In genomic region chr2:46002507-46002883, GRCh38 we compare ENCODE assay signal across 1 cellular context.
TF ChIP-seq lines count a peak whose summit lies in the region.

No MANE protein-coding gene starts in this region.

TF ChIP-seq in HepG2, 621 proteins besides CTCF, POLR2A, EP300 and RAD21 (continued from another document and continues in another):
- TF ChIP-seq ZBTB44 (CRISPR knock-in tag; IDR thresholded peaks at IDR 0.05) (no peak), NONO (IDR thresholded peaks at IDR 0.05) (no peak), NONO (CRISPR knock-in tag; conservative IDR thresholded peaks at IDR 0.05) (no peak), ARID3A (IDR thresholded peaks at IDR 0.05; ENCODE audit: low read depth, low read length) (no peak), FOSL2 (CRISPR knock-in tag; IDR thresholded peaks at IDR 0.05) (peak; percentile 55; the same call in 1 of the 2 replicates), NCOA1 (CRISPR knock-in tag; IDR thresholded peaks at IDR 0.05) (no peak), ZNF143 (CRISPR knock-in tag; IDR thresholded peaks at IDR 0.05) (no peak), ERF (CRISPR knock-in tag; IDR thresholded peaks at IDR 0.05) (0 out of 2 replicates have a peak, but pooled peaks have one; percentile 39), XRCC5 (optimal IDR thresholded peaks at IDR 0.05; ENCODE audit: low read length) (no peak), ZFY (CRISPR knock-in tag; IDR thresholded peaks at IDR 0.05) (0 out of 2 replicates have a peak, but pooled peaks have one; percentile 27), ZNF354B (CRISPR knock-in tag; IDR thresholded peaks at IDR 0.05) (no peak), HOMEZ (CRISPR knock-in tag; IDR thresholded peaks at IDR 0.05; ENCODE audit: low read depth) (peak; percentile 54; the same call in 1 of the 2 replicates), MEF2D (CRISPR knock-in tag; IDR thresholded peaks at IDR 0.05) (no peak), ARID5B (CRISPR knock-in tag; IDR thresholded peaks at IDR 0.05) (peak; percentile 86), CCAR2 (optimal IDR thresholded peaks at IDR 0.05; ENCODE audit: low read depth, low read length) (peak; percentile 63), ZNF616 (CRISPR knock-in tag; IDR thresholded peaks at IDR 0.05; ENCODE audit: low read depth) (no peak), ZNF781 (CRISPR knock-in tag; IDR thresholded peaks at IDR 0.05; ENCODE audit: borderline replicate concordance, not compliant biosample characterization) (no peak), MYNN (CRISPR knock-in tag; IDR thresholded peaks at IDR 0.05; ENCODE audit: low read depth) (no peak), PAXIP1 (CRISPR knock-in tag; conservative IDR thresholded peaks at IDR 0.05) (peak; percentile 67), ZSCAN20 (CRISPR knock-in tag; IDR thresholded peaks at IDR 0.05; ENCODE audit: borderline replicate concordance) (no peak), TFAP4 (IDR thresholded peaks at IDR 0.05; ENCODE audit: borderline replicate concordance, low read depth) (0 out of 2 replicates have a peak, but pooled peaks have one; percentile 46), ZBED4 (CRISPR knock-in tag; IDR thresholded peaks at IDR 0.05; ENCODE audit: borderline replicate concordance) (no peak), MIER3 (CRISPR knock-in tag; IDR thresholded peaks at IDR 0.05; ENCODE audit: borderline replicate concordance) (0 out of 2 replicates have a peak, but pooled peaks have one; percentile 55), PHF20 (CRISPR knock-in tag; IDR thresholded peaks at IDR 0.05) (no peak), MBNL3 (CRISPR knock-in tag; conservative IDR thresholded peaks at IDR 0.05) (no peak), MTERF4 (CRISPR knock-in tag; IDR thresholded peaks at IDR 0.05) (no peak), SOX13 (IDR thresholded peaks at IDR 0.05) (no peak), SOX13 (CRISPR knock-in tag; conservative IDR thresholded peaks at IDR 0.05 in 1 of 2, IDR thresholded peaks at IDR 0.05 in 1 of 2) (peak in 1 of 2 experiments; percentile 66; a peak in 1 of 4 replicates), BCL3 (CRISPR knock-in tag; IDR thresholded peaks at IDR 0.05) (no peak), FOXP4 (CRISPR knock-in tag; IDR thresholded peaks at IDR 0.05) (peak; percentile 52; the same call in 1 of the 2 replicates), ZNF260 (CRISPR knock-in tag; IDR thresholded peaks at IDR 0.05; ENCODE audit: borderline replicate concordance, low read depth) (no peak)
